ENCODE assay signal across 25 cellular contexts in the genomic region with DNA sequence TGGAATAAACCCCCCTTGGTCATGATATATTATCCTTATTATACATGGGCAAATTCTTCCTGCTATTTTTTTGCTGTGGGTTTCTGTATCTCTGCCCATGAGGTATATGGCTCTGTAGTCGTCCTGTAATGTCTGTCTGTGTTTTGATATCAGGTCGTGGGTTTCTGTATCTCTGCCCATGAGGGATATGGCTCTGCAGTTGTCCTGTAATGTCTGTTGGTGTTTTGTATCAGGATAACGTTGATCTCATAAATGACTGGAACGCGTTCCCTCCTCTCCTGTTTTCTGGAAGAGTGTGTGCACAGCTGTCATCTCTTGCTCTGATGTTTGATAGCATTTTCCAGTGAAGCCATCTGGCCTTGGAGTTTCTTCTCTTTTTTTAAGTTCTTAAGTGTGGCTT. TPM values are rescaled to one million over a fixed set of nuclear protein-coding genes. Genes with fewer than 3 reads are reported as not detected.
DNase-seq lines count a peak whose midpoint lies in the region; ATAC-seq and TF ChIP-seq lines count a peak whose summit lies in the region.
"Had no signal": no experiment of that assay in that cellular context is flagged by ENCODE, and none has a peak within 500 bp of the region (broad histone marks: within the 10 kb centered on the region; RNA-seq: fewer than 3 reads in every experiment).

No MANE protein-coding gene starts in this region.

- ATAC-seq in GM18867 (IDR thresholded peaks at IDR 0.05; ENCODE audit: unreplicated experiment): no peak
- ATAC-seq: HCT116, HepG2 had no signal

- H3K18ac ChIP-seq in mesenchymal stem cell (ENCODE audit: low read depth in 1 of 2, low read length in 2 of 2): no peak overlapping the region

- H3K14ac ChIP-seq in mesenchymal stem cell (ENCODE audit: low read length in 2 of 2): no peak overlapping the region

- no peak overlapping the region for H2BK120ac ChIP-seq in mesenchymal stem cell (ENCODE audit: low read depth, low read length)

- H3K79me1 ChIP-seq in mesenchymal stem cell (replicated peaks; ENCODE audit: low read length, poor library complexity, severe bottlenecking): no peaks in the 10 kb centered on the region

- H2BK15ac ChIP-seq in mesenchymal stem cell (ENCODE audit: low read depth, poor library complexity, severe bottlenecking): no peak overlapping the region

- no peak overlapping the region for H4K8ac ChIP-seq in mesenchymal stem cell (ENCODE audit: low read length)

- no peak overlapping the region for H3K9ac ChIP-seq in mesenchymal stem cell (ENCODE audit: low read length)

- H3K4me3 ChIP-seq in coronary artery (no peak overlapping the region), mesenchymal stem cell (ENCODE audit: insufficient read depth in 1 of 2, low read depth in 1 of 2, low read length in 2 of 2) (no peak overlapping the region)
- H3K4me3 ChIP-seq: breast epithelium, ovary, thyroid gland had no signal

- H3K23ac ChIP-seq in mesenchymal stem cell (ENCODE audit: low read length in 2 of 2): no peak overlapping the region

- H2AFZ ChIP-seq in mesenchymal stem cell (ENCODE audit: low read depth, low read length): no peak overlapping the region

- no peaks in the 10 kb centered on the region for H3K27me3 ChIP-seq in mesenchymal stem cell (ENCODE audit: control insufficient read depth in 1 of 2, insufficient read depth in 1 of 2, low read length in 2 of 2)
- H3K27me3 ChIP-seq: ovary, thyroid gland had no signal

- DNase-seq in COLO668 (lab: John Stamatoyannopoulos, UW; ENCODE audit: unreplicated experiment) (peak; percentile 69), DMS153 (lab: John Stamatoyannopoulos, UW) (peak; percentile 87), NCI-H2196 (lab: John Stamatoyannopoulos, UW; ENCODE audit: unreplicated experiment) (peak; percentile 32), coronary artery (ENCODE audit: low spot score) (peak; percentile 31), mesenchymal stem cell (no peak), RPMI8226 (no peak)
- DNase-seq: activated B cell treated with CpG ODN at 0.5 μM for 24 hours; activated effector memory CD4-positive, alpha-beta T cell treated with anti-CD3 and anti-CD28 coated beads, Interleukin-2, amount 50 U/mL, for 16 hours; activated T-cell treated with anti-CD3 and anti-CD28 coated beads, Interleukin-2, amount 50 U/mL, for 24 hours; DND-41; effector CD8-positive, alpha-beta T cell; GF-D8; hypothalamus; MM.1S; NCI-H1694; NCI-H82; ovary; stimulated activated CD4-positive, alpha-beta T cell treated with anti-CD3 and anti-CD28 coated beads, Interleukin-4, amount 100 ng/mL, for 24 hours; thyroid gland had no signal

- H3K4me1 ChIP-seq in mesenchymal stem cell (ENCODE audit: control insufficient read depth, insufficient read depth, low read depth, low read length): no peaks in the 10 kb centered on the region
- H3K4me1 ChIP-seq: breast epithelium, thyroid gland had no signal

- H3K36me3 ChIP-seq in mesenchymal stem cell (ENCODE audit: control insufficient read depth in 1 of 2, insufficient read depth in 2 of 2, low read depth in 1 of 2, low read length in 2 of 2): no peaks in the 10 kb centered on the region
- H3K36me3 ChIP-seq: breast epithelium, ovary, thyroid gland had no signal

- H2BK5ac ChIP-seq in mesenchymal stem cell (ENCODE audit: low read depth, low read length, poor library complexity, severe bottlenecking): no peak overlapping the region

- H3K27ac ChIP-seq in coronary artery (no peak overlapping the region), mesenchymal stem cell (ENCODE audit: low read length, poor library complexity, severe bottlenecking) (no peak overlapping the region)
- H3K27ac ChIP-seq: breast epithelium, ovary, thyroid gland had no signal

- no peak overlapping the region for H3K4me2 ChIP-seq in mesenchymal stem cell (ENCODE audit: low read length, poor library complexity, severe bottlenecking)

- H3K9me3 ChIP-seq in mesenchymal stem cell (ENCODE audit: control insufficient read depth, low read length): no peaks in the 10 kb centered on the region
- H3K9me3 ChIP-seq: breast epithelium, ovary, thyroid gland had no signal

- no peak overlapping the region for H2AK5ac ChIP-seq in mesenchymal stem cell (ENCODE audit: low read length, severe bottlenecking)

- 64% methylated on average over 5 of the region's 5 CpGs for WGBS in mesenchymal stem cell

- no peak overlapping the region for H2BK12ac ChIP-seq in mesenchymal stem cell (ENCODE audit: low read length in 2 of 2)

- no peak for TF ChIP-seq CTCF in coronary artery (IDR thresholded peaks at IDR 0.05)

- H4K91ac ChIP-seq in mesenchymal stem cell (ENCODE audit: low read length): no peak overlapping the region

- H3K4ac ChIP-seq in mesenchymal stem cell (ENCODE audit: low read depth in 1 of 2, low read length in 2 of 2): no peak overlapping the region

RNA-seq across cellular contexts. Expression of a gene that starts 57.2 kb away (rescaled TPM):
- polyA plus RNA-seq in mesenchymal stem cell (2013, experiment 1 of 2): not detected
- polyA plus RNA-seq in mesenchymal stem cell (2013, experiment 2 of 2): not detected
- polyA plus RNA-seq: AG04450, BJ, HepG2, ovary had no signal

Comparison
In these comparisons a context has a peak if more than half of its experiments do, and no peak if none do; other contexts are left out.
1. DNase-seq: peak in COLO668 (single experiment), DMS153 (single experiment), NCI-H2196 (single experiment) and coronary artery (single experiment); none in mesenchymal stem cell (single experiment) and RPMI8226 (single experiment).